In the genomic region with DNA sequence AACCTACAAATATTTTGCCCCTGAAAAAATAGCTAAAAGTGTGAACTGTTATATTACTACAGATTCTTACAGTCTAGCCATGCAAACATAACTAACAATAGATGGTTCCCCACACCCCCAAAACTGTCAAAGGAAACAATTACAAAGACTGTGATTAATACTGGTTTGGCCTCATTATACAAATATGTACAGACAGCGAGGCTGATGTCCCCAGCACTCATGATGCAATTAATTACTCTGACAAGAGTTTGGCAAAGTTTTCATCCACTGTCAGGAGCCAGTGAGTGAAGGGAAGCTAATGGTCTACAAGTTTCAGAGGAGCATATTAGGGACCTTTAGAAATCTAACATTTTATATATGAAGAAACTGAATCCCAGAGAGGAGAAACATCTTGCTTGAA, we compare ENCODE assay signal across 15 cellular contexts.
DNase-seq lines count a peak whose midpoint lies in the region; ATAC-seq and TF ChIP-seq lines count a peak whose summit lies in the region.
"Had no signal": no experiment of that assay in that cellular context is flagged by ENCODE, and none has a peak within 500 bp of the region (broad histone marks: within the 10 kb centered on the region; RNA-seq: fewer than 3 reads in every experiment).

No MANE protein-coding gene starts in this region.

- no peak overlapping the region for H3K23ac ChIP-seq in H9 (ENCODE audit: insufficient read length, low read depth, low read length)

- H3K27ac ChIP-seq in H9 (ENCODE audit: insufficient read length, low read depth, low read length) (no peak overlapping the region), RWPE2 (ENCODE audit: poor library complexity, severe bottlenecking) (peak overlapping the region; percentile 20)
- H3K27ac ChIP-seq: coronary artery had no signal

- no peak overlapping the region for H2BK5ac ChIP-seq in H9 (ENCODE audit: insufficient read length, low read length)

- no peak overlapping the region for H3K4ac ChIP-seq in H9 (ENCODE audit: low read depth, low read length)

- WGBS in H9 (ENCODE audit: extremely low coverage, insufficient read length, low lambda C conversion rate), result no CpG with 5 or more reads among the region's 1 CpG

- no peak overlapping the region for H3K14ac ChIP-seq in H9 (ENCODE audit: insufficient read depth, low read length)

- DNase-seq in H9, result no peak
- no peak for DNase-seq in RWPE2 (ENCODE audit: low spot score)
- peak; percentile 66 for DNase-seq in fibroblast of the aortic adventitia (ENCODE audit: low read depth)
- peak; percentile 81 for DNase-seq in pulmonary artery endothelial cell (ENCODE audit: low read depth, low spot score)
- no peak for DNase-seq in DMS53 treated with DMSO at 0.1 percent for 48 hours (lab: John Stamatoyannopoulos, UW; ENCODE audit: unreplicated experiment)
- no peak for DNase-seq in activated CD4-positive, alpha-beta T cell treated with anti-CD3 and anti-CD28 coated beads, Interleukin-2, amount 10 ng/mL, durations not matched to agents 24 days and 14 days
- DNase-seq in activated CD8-positive, alpha-beta memory T cell treated with anti-CD3 and anti-CD28 coated beads for 24 hours, result no peak
- no peak for DNase-seq in iPS-NIHi7 (ENCODE audit: extremely low spot score)
- DNase-seq: activated CD8-positive, alpha-beta T cell treated with anti-CD3 and anti-CD28 coated beads for 36 hours; activated naive CD4-positive, alpha-beta T cell treated with anti-CD3 and anti-CD28 coated beads, Interleukin-2, amount 10 ng/mL, durations not matched to agents 7 days and 5 days; CD8-positive, alpha-beta T cell; NCI-H2081 treated with DMSO at 0.1 percent for 48 hours; substantia nigra; T-helper 2 cell had no signal

- no peaks in the 10 kb centered on the region for H4K20me1 ChIP-seq in H9 (ENCODE audit: control insufficient read depth, insufficient read depth, insufficient read length)

- H3K9me3 ChIP-seq in H9 (ENCODE audit: control insufficient read depth, low read depth, low read length) (no peaks in the 10 kb centered on the region), RWPE2 (ENCODE audit: severe bottlenecking) (no peaks in the 10 kb centered on the region)

- H3K9me3 Mint-ChIP-seq in H9, result no peaks in the 10 kb centered on the region
- no peaks in the 10 kb centered on the region for H3K9me3 Mint-ChIP-seq in activated CD4-positive, alpha-beta T cell treated with anti-CD3 and anti-CD28 coated beads, Interleukin-2, amount 10 ng/mL, durations not matched to agents 24 days and 14 days
- H3K9me3 Mint-ChIP-seq: activated CD8-positive, alpha-beta T cell treated with anti-CD3 and anti-CD28 coated beads for 36 hours; activated naive CD4-positive, alpha-beta T cell treated with anti-CD3 and anti-CD28 coated beads, Interleukin-2, amount 10 ng/mL, durations not matched to agents 7 days and 5 days; CD8-positive, alpha-beta T cell had no signal

- no peak overlapping the region for H2BK120ac ChIP-seq in H9 (ENCODE audit: low read depth, low read length, poor library complexity, severe bottlenecking)

- H3K4me1 ChIP-seq in H9 (ENCODE audit: insufficient read depth, low read length) (peaks cover 9% of the 10 kb centered on the region; the same call in 1 of the 2 replicates), RWPE2 (ENCODE audit: insufficient read depth, poor library complexity, severe bottlenecking) (peaks cover 25% of the 10 kb centered on the region)

- H4K91ac ChIP-seq in H9 (ENCODE audit: insufficient read length, low read depth, low read length), result no peak overlapping the region

- intact Hi-C loops in activated CD4-positive, alpha-beta T cell treated with anti-CD3 and anti-CD28 coated beads, Interleukin-2, amount 10 ng/mL, durations not matched to agents 24 days and 14 days (cut with micrococcal nuclease), result no loop called here

- H2BK15ac ChIP-seq in H9 (ENCODE audit: low read depth, low read length), result no peak overlapping the region

- H3K18ac ChIP-seq in H9 (ENCODE audit: insufficient read length, low read depth, low read length), result no peak overlapping the region

- H2AFZ ChIP-seq in H9 (ENCODE audit: low read length), result no peak overlapping the region

- H3K4me3 ChIP-seq in RWPE2 (ENCODE audit: severe bottlenecking) (no peak overlapping the region), fibroblast of the aortic adventitia (ENCODE audit: low read depth, low read length) (no peak overlapping the region)
- H3K4me3 ChIP-seq: coronary artery had no signal

- H3K79me1 ChIP-seq in H9 (ENCODE audit: insufficient read depth, low read depth, low read length, poor library complexity, severe bottlenecking), result no peaks in the 10 kb centered on the region

- H2BK12ac ChIP-seq in H9 (ENCODE audit: insufficient read length, low read depth, low read length), result no peak overlapping the region

- no peaks in the 10 kb centered on the region for H3K23me2 ChIP-seq in H9 (ENCODE audit: insufficient read length, low read depth, low read length, poor library complexity, severe bottlenecking)

- no peak overlapping the region for H3K4me3 Mint-ChIP-seq in H9
- no peak overlapping the region for H3K4me3 Mint-ChIP-seq in activated CD4-positive, alpha-beta T cell treated with anti-CD3 and anti-CD28 coated beads, Interleukin-2, amount 10 ng/mL, durations not matched to agents 24 days and 14 days
- H3K4me3 Mint-ChIP-seq: activated CD8-positive, alpha-beta T cell treated with anti-CD3 and anti-CD28 coated beads for 36 hours; activated naive CD4-positive, alpha-beta T cell treated with anti-CD3 and anti-CD28 coated beads, Interleukin-2, amount 10 ng/mL, durations not matched to agents 7 days and 5 days; CD8-positive, alpha-beta T cell had no signal

- no peak overlapping the region for H4K8ac ChIP-seq in H9 (replicated peaks; ENCODE audit: insufficient read length, low read depth, low read length)

- no peaks in the 10 kb centered on the region for H3K27me3 Mint-ChIP-seq in H9 (ENCODE audit: low read depth)
- no peaks in the 10 kb centered on the region for H3K27me3 Mint-ChIP-seq in activated CD4-positive, alpha-beta T cell treated with anti-CD3 and anti-CD28 coated beads, Interleukin-2, amount 10 ng/mL, durations not matched to agents 24 days and 14 days
- H3K27me3 Mint-ChIP-seq: activated CD8-positive, alpha-beta T cell treated with anti-CD3 and anti-CD28 coated beads for 36 hours; activated naive CD4-positive, alpha-beta T cell treated with anti-CD3 and anti-CD28 coated beads, Interleukin-2, amount 10 ng/mL, durations not matched to agents 7 days and 5 days had no signal

- H2AK5ac ChIP-seq in H9 (ENCODE audit: insufficient read length, low read length), result no peak overlapping the region

- H3K36me3 ChIP-seq in RWPE2 (ENCODE audit: low read depth), result peaks cover 74% of the 10 kb centered on the region

- H3K27ac Mint-ChIP-seq in H9, result peak overlapping the region in 2 of 3 experiments; percentile 14 to 88; a peak in 2 of 7 replicates
- H3K27ac Mint-ChIP-seq in activated CD4-positive, alpha-beta T cell treated with anti-CD3 and anti-CD28 coated beads, Interleukin-2, amount 10 ng/mL, durations not matched to agents 24 days and 14 days, result no peak overlapping the region
- H3K27ac Mint-ChIP-seq: activated CD8-positive, alpha-beta T cell treated with anti-CD3 and anti-CD28 coated beads for 36 hours; activated naive CD4-positive, alpha-beta T cell treated with anti-CD3 and anti-CD28 coated beads, Interleukin-2, amount 10 ng/mL, durations not matched to agents 7 days and 5 days; CD8-positive, alpha-beta T cell had no signal

- H3T11ph ChIP-seq in H9 (ENCODE audit: low read length), result no peak overlapping the region

- peaks cover 35 to 41% of the 10 kb centered on the region in 2 experiments for H3K4me1 Mint-ChIP-seq in H9
- H3K4me1 Mint-ChIP-seq in activated CD4-positive, alpha-beta T cell treated with anti-CD3 and anti-CD28 coated beads, Interleukin-2, amount 10 ng/mL, durations not matched to agents 24 days and 14 days, result peaks cover 8% of the 10 kb centered on the region
- H3K4me1 Mint-ChIP-seq: activated naive CD4-positive, alpha-beta T cell treated with anti-CD3 and anti-CD28 coated beads, Interleukin-2, amount 10 ng/mL, durations not matched to agents 7 days and 5 days had no signal

- peak; percentile 64 for ATAC-seq in RWPE2 (ENCODE audit: low read depth)
- ATAC-seq: activated CD8-positive, alpha-beta T cell treated with anti-CD3 and anti-CD28 coated beads for 36 hours; CD8-positive, alpha-beta T cell had no signal

- peaks cover 16 to 52% (median 39%) of the 10 kb centered on the region in 3 experiments for H3K36me3 Mint-ChIP-seq in H9 (ENCODE audit: insufficient read depth in 1 of 3, low read depth in 3 of 3)
- H3K36me3 Mint-ChIP-seq in activated CD4-positive, alpha-beta T cell treated with anti-CD3 and anti-CD28 coated beads, Interleukin-2, amount 10 ng/mL, durations not matched to agents 24 days and 14 days (ENCODE audit: low read depth), result peaks cover 56% of the 10 kb centered on the region

- H4K5ac ChIP-seq in H9 (ENCODE audit: insufficient read length, low read depth, low read length), result no peak overlapping the region

- H3K9ac ChIP-seq in H9 (ENCODE audit: extremely low read depth, insufficient read length, low read length), result no peak overlapping the region

- no peak overlapping the region for H3K56ac ChIP-seq in H9 (ENCODE audit: insufficient read length, low read depth, low read length)

- no peak overlapping the region for H2BK20ac ChIP-seq in H9 (ENCODE audit: low read depth, low read length, poor library complexity, severe bottlenecking)

- H3K4me2 ChIP-seq in H9 (ENCODE audit: insufficient read depth, insufficient read length, low read length), result no peak overlapping the region

- no peaks in the 10 kb centered on the region for H3K27me3 ChIP-seq in H9 (ENCODE audit: insufficient read depth, low read length)
- no peaks in the 10 kb centered on the region for H3K27me3 ChIP-seq in RWPE2 (ENCODE audit: insufficient read depth, poor library complexity, severe bottlenecking)

- no peaks in the 10 kb centered on the region for H3K79me2 ChIP-seq in H9 (ENCODE audit: insufficient read depth, low read length)

- TF ChIP-seq CTCF in H9 (conservative IDR thresholded peaks at IDR 0.05) (no peak), RWPE2 (IDR thresholded peaks at IDR 0.05; ENCODE audit: poor library complexity, severe bottlenecking) (no peak), fibroblast of the aortic adventitia (IDR thresholded peaks at IDR 0.05; ENCODE audit: insufficient read depth, low read length) (no peak)

Comparison
In these comparisons a context has a peak if more than half of its experiments do, and no peak if none do; other contexts are left out.
1. DNase-seq: peak in fibroblast of the aortic adventitia (single experiment) and pulmonary artery endothelial cell (single experiment); none in H9 (single experiment), RWPE2 (single experiment), DMS53 treated with DMSO at 0.1 percent for 48 hours (single experiment), activated CD4-positive, alpha-beta T cell treated with anti-CD3 and anti-CD28 coated beads, Interleukin-2, amount 10 ng/mL, durations not matched to agents 24 days and 14 days (single experiment), activated CD8-positive, alpha-beta memory T cell treated with anti-CD3 and anti-CD28 coated beads for 24 hours (single experiment) and iPS-NIHi7 (single experiment).